In genomic region chr11:12604557-12605105, GRCh38 we compare ENCODE assay signal across 26 cellular contexts.
"Had no signal": no experiment of that assay in that cellular context is flagged by ENCODE, and none has a peak within 500 bp of the region (broad histone marks: within the 10 kb centered on the region; RNA-seq: fewer than 3 reads in every experiment).

No MANE protein-coding gene starts in this region.

- H3K9ac ChIP-seq: neural progenitor cell had no signal

- H3K4me1 Mint-ChIP-seq: activated CD4-positive, alpha-beta T cell treated with anti-CD3 and anti-CD28 coated beads for 36 hours; activated T-helper 17 cell treated with anti-CD3 and anti-CD28 coated beads, Interleukin-2, amount 50 U/mL, for 72 hours; stimulated activated naive B cell treated with anti-CD40 and anti-IgM and Interleukin-4, amounts not matched to agents 10 μg/mL and 1 μg/mL and 100 μg/mL, for 72 hours had no signal

- H3K9me3 Mint-ChIP-seq: dendritic cell treated with granulocyte-macrophage colony-stimulating factor and Interleukin-4, amounts not matched to agents 40 ng/mL and 50 ng/mL, for 4 days had no signal

- DNase-seq: activated CD4-positive, alpha-beta T cell treated with anti-CD3 and anti-CD28 coated beads for 36 hours; activated CD4-positive, alpha-beta T cell treated with anti-CD3 and anti-CD28 coated beads, Interleukin-2, amount 50 U/mL, for 48 hours; activated CD4-positive, CD25-positive, alpha-beta regulatory T cell; activated gamma-delta T cell treated with Interleukin-2 at 50 U/mL for 16 hours; activated naive CD4-positive, alpha-beta T cell treated with anti-CD3 and anti-CD28 coated beads, Interleukin-2, amount 50 U/mL, for 16 hours; activated T-cell treated with anti-CD3 and anti-CD28 coated beads, Interleukin-2, amount 50 U/mL, for 4 hours; amniotic stem cell; central memory CD4-positive, alpha-beta T cell; endodermal cell; islet precursor cell; mammary epithelial cell; naive thymus-derived CD8-positive, alpha-beta T cell; stimulated activated CD4-positive, alpha-beta T cell treated with anti-CD3 and anti-CD28 coated beads, Interleukin-15, amount 100 ng/mL, for 24 hours; stimulated activated CD4-positive, alpha-beta T cell treated with anti-CD3 and anti-CD28 coated beads, Interleukin-2, amount 100 ng/mL, for 24 hours; stimulated activated naive B cell treated with anti-CD40 and anti-IgM and Interleukin-4, amounts not matched to agents 10 μg/mL and 1 μg/mL and 100 μg/mL, for 72 hours; stomach; thyroid gland; upper lobe of left lung had no signal

- H3K9me3 ChIP-seq: gastroesophageal sphincter, stomach, thyroid gland, upper lobe of left lung, vagina had no signal

- H2AFZ ChIP-seq: hepatocyte, neural progenitor cell had no signal

- H3K79me2 ChIP-seq: hepatocyte had no signal

- H3K36me3 Mint-ChIP-seq: neural progenitor cell; stimulated activated naive B cell treated with anti-CD40 and anti-IgM and Interleukin-4, amounts not matched to agents 10 μg/mL and 1 μg/mL and 100 μg/mL, for 72 hours had no signal

- H3K4me1 ChIP-seq: neural progenitor cell, right atrium auricular region, vagina had no signal

- H3K27ac ChIP-seq: gastroesophageal sphincter, hepatocyte, neural progenitor cell, right atrium auricular region, stomach, thyroid gland, upper lobe of left lung, vagina had no signal

- H3K4me3 Mint-ChIP-seq: activated CD4-positive, alpha-beta T cell treated with anti-CD3 and anti-CD28 coated beads for 36 hours; activated T-cell treated with anti-CD3 and anti-CD28 coated beads, Interleukin-2, amount 50 U/mL, for 4 hours; activated T-helper 17 cell treated with anti-CD3 and anti-CD28 coated beads, Interleukin-2, amount 50 U/mL, for 72 hours; dendritic cell treated with granulocyte-macrophage colony-stimulating factor and Interleukin-4, amounts not matched to agents 40 ng/mL and 50 ng/mL, for 4 days; endodermal cell; naive thymus-derived CD8-positive, alpha-beta T cell; neural progenitor cell; stimulated activated naive B cell treated with anti-CD40 and anti-IgM and Interleukin-4, amounts not matched to agents 10 μg/mL and 1 μg/mL and 100 μg/mL, for 72 hours had no signal

- H3K4me3 ChIP-seq: gastroesophageal sphincter, hepatocyte, neural progenitor cell, right atrium auricular region, stomach, thyroid gland, upper lobe of left lung, vagina had no signal

- H3K27me3 ChIP-seq: gastroesophageal sphincter, hepatocyte, neural progenitor cell, right atrium auricular region, stomach, thyroid gland, upper lobe of left lung, vagina had no signal

- H3K36me3 ChIP-seq: gastroesophageal sphincter, neural progenitor cell, right atrium auricular region, stomach, thyroid gland, upper lobe of left lung, vagina had no signal

- H3K4me2 ChIP-seq: hepatocyte, neural progenitor cell had no signal

- ATAC-seq: activated CD4-positive, alpha-beta T cell treated with anti-CD3 and anti-CD28 coated beads for 36 hours; activated T-cell treated with anti-CD3 and anti-CD28 coated beads, Interleukin-2, amount 50 U/mL, for 4 hours; activated T-helper 17 cell treated with anti-CD3 and anti-CD28 coated beads, Interleukin-2, amount 50 U/mL, for 72 hours; esophagus mucosa; gastroesophageal sphincter; naive thymus-derived CD8-positive, alpha-beta T cell; stimulated activated naive B cell treated with anti-CD40 and anti-IgM and Interleukin-4, amounts not matched to agents 10 μg/mL and 1 μg/mL and 100 μg/mL, for 72 hours had no signal

- H3K27ac Mint-ChIP-seq: activated CD4-positive, alpha-beta T cell treated with anti-CD3 and anti-CD28 coated beads for 36 hours; activated T-helper 17 cell treated with anti-CD3 and anti-CD28 coated beads, Interleukin-2, amount 50 U/mL, for 72 hours; dendritic cell treated with granulocyte-macrophage colony-stimulating factor and Interleukin-4, amounts not matched to agents 40 ng/mL and 50 ng/mL, for 4 days; endodermal cell; naive thymus-derived CD8-positive, alpha-beta T cell; neural progenitor cell; stimulated activated naive B cell treated with anti-CD40 and anti-IgM and Interleukin-4, amounts not matched to agents 10 μg/mL and 1 μg/mL and 100 μg/mL, for 72 hours had no signal
